9 cellular contexts compared by ENCODE assay signal in the genomic region with DNA sequence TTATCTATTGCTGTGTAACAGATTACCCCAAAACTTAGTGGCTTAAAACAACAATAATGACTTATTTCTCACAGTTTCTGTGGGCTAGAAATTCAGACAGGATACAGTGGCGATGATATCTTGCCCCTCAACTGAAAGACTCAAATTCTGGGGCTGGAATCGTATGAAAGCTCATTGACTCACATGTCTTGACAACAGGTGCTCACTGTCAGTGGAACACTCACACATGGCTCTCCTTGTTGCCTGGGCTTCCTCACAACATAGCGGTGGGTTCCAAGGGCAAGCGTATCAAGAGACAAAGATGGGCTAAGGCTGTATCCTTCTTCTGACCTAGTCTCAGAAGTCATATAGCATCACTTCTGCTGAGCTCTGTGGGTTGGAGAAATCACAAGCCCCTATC. TPM values are rescaled to one million over a fixed set of nuclear protein-coding genes. Genes with fewer than 3 reads are reported as not detected.
DNase-seq lines count a peak whose midpoint lies in the region; ATAC-seq and TF ChIP-seq lines count a peak whose summit lies in the region.
"Had no signal": no experiment of that assay in that cellular context is flagged by ENCODE, and none has a peak within 500 bp of the region (broad histone marks: within the 10 kb centered on the region; RNA-seq: fewer than 3 reads in every experiment).

No MANE protein-coding gene starts in this region.

- H2BK12ac ChIP-seq in trophoblast cell (ENCODE audit: low read length): no peak overlapping the region

- peak overlapping the region in 7 of 8 donors; percentile 51 to 84 (median 74) for H3K4me3 Mint-ChIP-seq in CD4-positive, alpha-beta memory T cell
- peak overlapping the region; percentile 72 for H3K4me3 Mint-ChIP-seq in T-helper 2 cell treated with Interferon-gamma antibody and Interleukin-4, amounts not matched to agents 5 μg/mL and 100 μg/mL, for 36 hours

- H3K27ac ChIP-seq in CD4-positive, alpha-beta memory T cell (ENCODE audit: low read depth, low read length): peak overlapping the region; percentile 54
- H3K27ac ChIP-seq in esophagus squamous epithelium (peak overlapping the region in 3 of 4 donors; percentile 36 to 74 (median 71)), trophoblast cell (ENCODE audit: low read depth, low read length) (no peak overlapping the region)

- no peak overlapping the region for H4K8ac ChIP-seq in trophoblast cell (ENCODE audit: low read depth, low read length)

- no peak overlapping the region for H4K91ac ChIP-seq in trophoblast cell (ENCODE audit: low read depth, low read length)

- no peak overlapping the region for H3K4me3 ChIP-seq in CD4-positive, alpha-beta memory T cell (ENCODE audit: low read length in 2 of 2)
- H3K4me3 ChIP-seq in esophagus squamous epithelium: no peak overlapping the region
- no peak overlapping the region for H3K4me3 ChIP-seq in trophoblast cell (ENCODE audit: low read depth, low read length)

- H3K14ac ChIP-seq in trophoblast cell (ENCODE audit: low read length): no peak overlapping the region

- no peak overlapping the region for H2BK5ac ChIP-seq in trophoblast cell (ENCODE audit: low read depth, low read length, poor library complexity)

- no peak for TF ChIP-seq CTCF in esophagus squamous epithelium (IDR thresholded peaks at IDR 0.05)

- DNase-seq in CD4-positive, alpha-beta memory T cell: peak in 2 of 5 donors; percentile 26 to 74
- DNase-seq in T-helper 2 cell treated with Interferon-gamma antibody and Interleukin-4, amounts not matched to agents 5 μg/mL and 100 μg/mL, for 36 hours (ENCODE audit: low spot score): peak; percentile 72
- DNase-seq in esophagus squamous epithelium (lab: John Stamatoyannopoulos, UW) (no peak), trophoblast cell (no peak), islet precursor cell (no peak), DMS53 treated with DMSO at 0.1 percent for 48 hours (lab: John Stamatoyannopoulos, UW; ENCODE audit: unreplicated experiment) (no peak), DMS53 (lab: John Stamatoyannopoulos, UW) (no peak)
- DNase-seq: cortex of kidney had no signal

- peak; percentile 32 for ATAC-seq in HG02610 (IDR thresholded peaks at IDR 0.05; ENCODE audit: unreplicated experiment)

- no peaks in the 10 kb centered on the region for H3K27me3 Mint-ChIP-seq in CD4-positive, alpha-beta memory T cell
- no peaks in the 10 kb centered on the region for H3K27me3 Mint-ChIP-seq in T-helper 2 cell treated with Interferon-gamma antibody and Interleukin-4, amounts not matched to agents 5 μg/mL and 100 μg/mL, for 36 hours (ENCODE audit: low read depth)

- H2AK5ac ChIP-seq in trophoblast cell (ENCODE audit: low read length): no peak overlapping the region

- CTCF ChIA-PET in CD4-positive, alpha-beta memory T cell (lab: Charles Lee; ENCODE audit: partially characterized antibody): interaction anchor here (0.7 to 11.6 kb wide), 15 partner anchors 7 to 127 kb away, joined by 3 to 203 read pairs (median 5); a partner anchor contains a TSS

- POLR2A ChIA-PET in CD4-positive, alpha-beta memory T cell (lab: Charles Lee; ENCODE audit: partially characterized antibody): interaction anchor here (0.6 to 6.2 kb wide), 14 partner anchors 8 to 333 kb away, joined by 3 to 90 read pairs (median 5); a partner anchor contains a TSS

- WGBS in esophagus squamous epithelium, 2 donors: 77 to 81% methylated on average over 4 of the region's 4 CpGs
- WGBS in trophoblast cell (ENCODE audit: extremely low coverage, insufficient coverage, insufficient read length): no CpG with 5 or more reads among the region's 4 CpGs

- TF ChIP-seq POLR2A in esophagus squamous epithelium (IDR thresholded peaks at IDR 0.05): no peak

- peaks cover 67% of the 10 kb centered on the region for H3K4me1 ChIP-seq in CD4-positive, alpha-beta memory T cell (ENCODE audit: insufficient read depth, low read length)
- H3K4me1 ChIP-seq in esophagus squamous epithelium (peaks cover 5 to 48% (median 27%) of the 10 kb centered on the region in 3 donors), trophoblast cell (ENCODE audit: control insufficient read depth in 1 of 2, insufficient read depth in 2 of 2, low read length in 2 of 2) (peaks cover 3 to 8% of the 10 kb centered on the region in 2 experiments)

- no peak overlapping the region for H4K12ac ChIP-seq in trophoblast cell (ENCODE audit: low read depth, low read length)

- H3K27me3 ChIP-seq in CD4-positive, alpha-beta memory T cell (ENCODE audit: insufficient read depth, low read length): no peaks in the 10 kb centered on the region
- H3K27me3 ChIP-seq in esophagus squamous epithelium (no peaks in the 10 kb centered on the region), trophoblast cell (ENCODE audit: insufficient read depth, low read length) (no peaks in the 10 kb centered on the region)

- H3K9me3 Mint-ChIP-seq in CD4-positive, alpha-beta memory T cell: peaks cover 0 to 6% (median 0%) of the 10 kb centered on the region in 8 donors
- peaks cover 6% of the 10 kb centered on the region for H3K9me3 Mint-ChIP-seq in T-helper 2 cell treated with Interferon-gamma antibody and Interleukin-4, amounts not matched to agents 5 μg/mL and 100 μg/mL, for 36 hours

- H3K23ac ChIP-seq in trophoblast cell (ENCODE audit: low read length): no peak overlapping the region

- H3K18ac ChIP-seq in trophoblast cell (ENCODE audit: low read length): no peak overlapping the region

- peaks cover 3% of the 10 kb centered on the region for H3K79me2 ChIP-seq in trophoblast cell (ENCODE audit: control insufficient read depth, insufficient read depth, low read length, poor library complexity)

- H2AFZ ChIP-seq in trophoblast cell (ENCODE audit: insufficient read depth, low read length, poor library complexity): no peak overlapping the region

- no peaks in the 10 kb centered on the region for H3K36me3 Mint-ChIP-seq in CD4-positive, alpha-beta memory T cell
- peaks cover 7% of the 10 kb centered on the region for H3K36me3 Mint-ChIP-seq in T-helper 2 cell treated with Interferon-gamma antibody and Interleukin-4, amounts not matched to agents 5 μg/mL and 100 μg/mL, for 36 hours (ENCODE audit: low read depth)

- H3K9me3 ChIP-seq in CD4-positive, alpha-beta memory T cell (ENCODE audit: control insufficient read depth in 1 of 2, low read length in 2 of 2): no peaks in the 10 kb centered on the region
- H3K9me3 ChIP-seq in esophagus squamous epithelium (peaks cover 0 to 8% (median 0%) of the 10 kb centered on the region in 3 donors), trophoblast cell (ENCODE audit: insufficient read depth, low read depth, low read length) (no peaks in the 10 kb centered on the region)

- H3K9ac ChIP-seq in trophoblast cell (ENCODE audit: low read length): no peak overlapping the region

- H3K4me1 Mint-ChIP-seq in CD4-positive, alpha-beta memory T cell: peaks cover 49 to 84% (median 59%) of the 10 kb centered on the region in 4 donors
- H3K4me1 Mint-ChIP-seq in T-helper 2 cell treated with Interferon-gamma antibody and Interleukin-4, amounts not matched to agents 5 μg/mL and 100 μg/mL, for 36 hours (ENCODE audit: low read depth): peaks cover 65% of the 10 kb centered on the region

- no peaks in the 10 kb centered on the region for H3K36me3 ChIP-seq in CD4-positive, alpha-beta memory T cell (ENCODE audit: insufficient read depth, low read length)
- H3K36me3 ChIP-seq in esophagus squamous epithelium: no peaks in the 10 kb centered on the region
- peaks cover 0 to 2% of the 10 kb centered on the region in 2 experiments for H3K36me3 ChIP-seq in trophoblast cell (ENCODE audit: control insufficient read depth in 1 of 2, insufficient read depth in 2 of 2, low read length in 2 of 2)

- no peak overlapping the region for H3K4ac ChIP-seq in trophoblast cell (ENCODE audit: low read depth, low read length)

- peak overlapping the region; percentile 85 to 95 (median 94) for H3K27ac Mint-ChIP-seq in CD4-positive, alpha-beta memory T cell
- H3K27ac Mint-ChIP-seq in T-helper 2 cell treated with Interferon-gamma antibody and Interleukin-4, amounts not matched to agents 5 μg/mL and 100 μg/mL, for 36 hours: peak overlapping the region; percentile 91

- no peak overlapping the region for H2BK120ac ChIP-seq in trophoblast cell (ENCODE audit: insufficient read depth, low read length, poor library complexity)

- peaks cover 8% of the 10 kb centered on the region for H3K79me1 ChIP-seq in trophoblast cell (ENCODE audit: low read length)

- H3K4me2 ChIP-seq in trophoblast cell (ENCODE audit: low read length): no peak overlapping the region

- intact Hi-C loops in CD4-positive, alpha-beta memory T cell (cut with micrococcal nuclease): loop anchor here (1.0 kb wide), 2 partner anchors 9 to 92 kb away; a partner anchor contains a TSS
- intact Hi-C loops in esophagus squamous epithelium (cut with DNase I): no loop called here

RNA-seq across cellular contexts. Expression of a gene that starts 3.7 kb away (rescaled TPM):
- total RNA-seq in CD4-positive, alpha-beta memory T cell: 10 to 100 TPM; 23.0 to 24.1 TPM
- polyA plus RNA-seq in CD4-positive, alpha-beta memory T cell: 10 to 100 TPM; 25.8 to 38.6 TPM
- total RNA-seq in esophagus squamous epithelium: 10 to 100 TPM; 12.3 to 42.6 (median 21.1) TPM
- polyA plus RNA-seq in trophoblast cell (2013): 30.3 and 31.0 TPM in 2 replicates

RNA-seq across cellular contexts. Expression of a gene that starts 47.7 kb away (rescaled TPM):
- 10 to 100 TPM; 35.4 to 38.5 TPM for total RNA-seq in CD4-positive, alpha-beta memory T cell
- 10 to 100 TPM; 52.0 TPM for polyA plus RNA-seq in CD4-positive, alpha-beta memory T cell
- 10 to 100 TPM; 11.9 to 45.0 (median 23.6) TPM for total RNA-seq in esophagus squamous epithelium
- polyA plus RNA-seq in trophoblast cell (2013): 40.5 and 44.8 TPM in 2 replicates

RNA-seq across cellular contexts. Expression of a gene that starts 58.6 kb away (rescaled TPM):
- total RNA-seq in CD4-positive, alpha-beta memory T cell: not detected
- polyA plus RNA-seq in CD4-positive, alpha-beta memory T cell: under 1 TPM; 0.13 to 0.31 TPM
- 1 to 10 TPM in 1 of 4 donors, under 1 TPM in 3; 0.19 to 1.9 (median 0.78) TPM for total RNA-seq in esophagus squamous epithelium
- 0.03 and 0.07 TPM in 2 replicates for polyA plus RNA-seq in trophoblast cell (2013)
